ENCODE assay signal across 1 cellular context in the genomic region with DNA sequence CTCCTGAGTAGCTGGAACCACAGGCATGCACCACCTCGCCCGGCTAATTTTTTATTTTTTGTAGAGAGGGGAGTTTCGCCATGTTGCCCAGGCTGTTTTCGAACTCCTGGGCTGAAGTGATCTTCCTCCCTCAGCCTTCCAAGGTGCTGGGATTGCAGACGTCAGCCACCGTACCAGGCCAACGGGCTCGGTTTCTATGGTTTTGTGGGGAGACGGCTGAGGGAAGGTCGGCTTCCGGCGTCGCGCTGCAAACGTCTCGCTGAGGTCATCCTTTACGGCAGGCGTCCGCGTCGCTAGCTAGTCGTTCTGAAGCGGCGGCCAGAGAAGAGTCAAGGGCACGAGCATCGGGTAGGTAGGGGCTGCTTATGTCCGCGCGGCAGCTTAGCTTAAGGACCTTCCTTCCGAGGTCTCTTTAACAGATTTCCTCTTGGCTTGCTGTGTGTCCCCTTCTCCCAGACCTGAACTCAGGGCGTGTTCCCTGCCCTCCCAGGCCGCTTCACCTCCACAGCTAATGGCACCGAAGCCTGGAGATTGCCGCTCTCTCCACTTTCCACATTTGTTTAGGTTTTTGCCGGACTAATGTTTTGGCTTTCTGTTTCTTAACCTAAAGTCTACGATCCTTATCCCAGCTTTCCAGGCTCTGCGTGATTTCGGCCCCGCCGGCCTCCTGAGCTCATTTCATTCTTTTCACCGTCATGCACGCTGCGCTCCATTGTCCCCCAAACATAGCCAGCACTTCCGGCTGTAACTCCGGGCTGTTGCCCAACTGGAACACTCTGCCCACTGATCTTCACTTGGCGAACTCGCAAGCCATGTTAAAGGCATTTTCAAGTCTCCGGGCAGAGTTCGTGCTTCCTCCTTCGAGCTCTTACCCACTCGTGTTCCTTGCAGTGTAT.
TF ChIP-seq lines count a peak whose summit lies in the region.

A gene (plus strand): TSS at position 300 of the 896 bp plus-strand sequence. CDS start 2,375 bp downstream, outside the sequence.

TF ChIP-seq in A549, 52 proteins besides CTCF, POLR2A, EP300 and RAD21 (continued from another document):
- no peak for TF ChIP-seq FOSB (CRISPR knock-in tag; IDR thresholded peaks at IDR 0.05)
- TF ChIP-seq, protein P1, sequence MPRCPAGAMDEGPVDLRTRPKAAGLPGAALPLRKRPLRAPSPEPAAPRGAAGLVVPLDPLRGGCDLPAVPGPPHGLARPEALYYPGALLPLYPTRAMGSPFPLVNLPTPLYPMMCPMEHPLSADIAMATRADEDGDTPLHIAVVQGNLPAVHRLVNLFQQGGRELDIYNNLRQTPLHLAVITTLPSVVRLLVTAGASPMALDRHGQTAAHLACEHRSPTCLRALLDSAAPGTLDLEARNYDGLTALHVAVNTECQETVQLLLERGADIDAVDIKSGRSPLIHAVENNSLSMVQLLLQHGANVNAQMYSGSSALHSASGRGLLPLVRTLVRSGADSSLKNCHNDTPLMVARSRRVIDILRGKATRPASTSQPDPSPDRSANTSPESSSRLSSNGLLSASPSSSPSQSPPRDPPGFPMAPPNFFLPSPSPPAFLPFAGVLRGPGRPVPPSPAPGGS (IDR thresholded peaks at IDR 0.05): 0 out of 3 replicates have a peak, but pooled peaks have one; percentile 61
TF ChIP-seq in A549: peak in this region for 9.
